7 cellular contexts compared by ENCODE assay signal in the genomic region with DNA sequence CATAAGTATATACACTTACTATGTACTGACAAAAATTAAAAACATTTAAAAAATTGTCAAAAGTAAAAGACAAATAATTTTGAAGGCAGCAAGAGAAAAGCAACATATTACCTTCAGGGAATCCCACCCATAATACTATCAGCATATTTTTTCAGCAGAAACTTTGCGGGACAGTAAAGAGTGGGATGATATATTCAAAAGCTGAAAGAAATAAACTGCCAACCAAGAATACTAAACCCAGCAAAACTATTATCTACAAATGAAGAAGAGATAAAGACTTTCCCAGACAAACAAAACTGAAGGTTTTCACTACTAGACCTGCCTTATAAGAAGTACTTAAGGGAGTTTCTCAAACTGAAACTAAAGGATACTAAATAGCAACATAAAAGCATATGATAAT.
"Had no signal": no experiment of that assay in that cellular context is flagged by ENCODE, and none has a peak within 500 bp of the region (broad histone marks: within the 10 kb centered on the region; RNA-seq: fewer than 3 reads in every experiment).

No MANE protein-coding gene starts in this region.

- DNase-seq: GDM1, GF-D8 had no signal

- FAIRE-seq: GM12878, GM12891, GM12892, GM18507, GM19239 had no signal

- H3K4me3 ChIP-seq: GM12878 had no signal
